1 cellular context compared by ENCODE assay signal in the genomic region with DNA sequence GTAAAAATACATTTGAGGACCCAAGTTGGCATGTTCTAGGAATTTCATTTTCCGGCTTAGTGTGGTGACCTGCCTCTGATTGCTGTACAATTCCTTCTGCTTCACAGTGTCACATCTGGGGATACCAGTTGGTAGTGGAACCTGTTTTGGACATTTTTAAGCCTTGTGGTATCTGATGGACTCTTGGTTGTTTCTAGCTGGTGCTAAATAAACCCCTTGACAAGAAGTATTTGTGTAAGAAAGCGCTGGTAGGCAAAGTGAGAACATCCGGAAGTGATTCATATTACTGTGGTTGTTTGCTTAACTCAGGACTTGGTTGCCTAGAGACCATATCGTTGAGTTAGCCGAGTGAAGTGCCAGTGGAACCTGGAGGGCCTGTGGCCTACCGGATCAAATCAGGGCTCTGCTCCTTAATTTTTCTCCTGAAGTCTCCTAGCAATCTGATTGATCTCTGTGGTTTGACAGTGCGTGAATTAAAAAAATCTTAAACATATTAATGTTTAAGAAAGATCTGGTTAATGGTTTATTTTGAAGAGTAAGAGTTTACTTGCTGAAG.
TF ChIP-seq lines count a peak whose summit lies in the region.

No MANE protein-coding gene starts in this region.

TF ChIP-seq in K562, 482 proteins besides CTCF, POLR2A, EP300 and RAD21 (continued from another document and continues in another):
- TF ChIP-seq, protein P1, sequence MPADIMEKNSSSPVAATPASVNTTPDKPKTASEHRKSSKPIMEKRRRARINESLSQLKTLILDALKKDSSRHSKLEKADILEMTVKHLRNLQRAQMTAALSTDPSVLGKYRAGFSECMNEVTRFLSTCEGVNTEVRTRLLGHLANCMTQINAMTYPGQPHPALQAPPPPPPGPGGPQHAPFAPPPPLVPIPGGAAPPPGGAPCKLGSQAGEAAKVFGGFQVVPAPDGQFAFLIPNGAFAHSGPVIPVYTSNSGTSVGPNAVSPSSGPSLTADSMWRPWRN (IDR thresholded peaks at IDR 0.05; ENCODE audit: low read depth): no peak
- TF ChIP-seq NFATC3 (IDR thresholded peaks at IDR 0.05) (no peak), ELF2 (CRISPR knock-in tag; IDR thresholded peaks at IDR 0.05) (no peak), ZNF3 (CRISPR knock-in tag; IDR thresholded peaks at IDR 0.05) (no peak), ZNF165 (CRISPR knock-in tag; IDR thresholded peaks at IDR 0.05; ENCODE audit: borderline replicate concordance) (no peak), FOXA3 (CRISPR knock-in tag; conservative IDR thresholded peaks at IDR 0.05 in 1 of 2, IDR thresholded peaks at IDR 0.05 in 1 of 2) (peak; percentile 80 to 86), RHOXF2B (CRISPR knock-in tag; conservative IDR thresholded peaks at IDR 0.05) (no peak), ILF3 (IDR thresholded peaks at IDR 0.05; ENCODE audit: borderline replicate concordance) (no peak), OTX1 (CRISPR knock-in tag; IDR thresholded peaks at IDR 0.05) (no peak), SMARCE1 (IDR thresholded peaks at IDR 0.05) (peak; percentile 85), ZFP30 (CRISPR knock-in tag; IDR thresholded peaks at IDR 0.05; ENCODE audit: borderline replicate concordance) (no peak), CHD2 (IDR thresholded peaks at IDR 0.05; ENCODE audit: low read depth, low read length) (no peak), GTF2E2 (tag; IDR thresholded peaks at IDR 0.05) (peak; percentile 69; the same call in 1 of the 2 replicates), NR4A1 (CRISPR knock-in tag; IDR thresholded peaks at IDR 0.05) (no peak), NR4A1 (tag; IDR thresholded peaks at IDR 0.05) (no peak), ZNF23 (CRISPR knock-in tag; IDR thresholded peaks at IDR 0.05) (no peak), FOXJ3 (CRISPR knock-in tag; IDR thresholded peaks at IDR 0.05) (peak; percentile 92), XRCC3 (IDR thresholded peaks at IDR 0.05) (no peak), TSC22D4 (tag; IDR thresholded peaks at IDR 0.05) (no peak), BACH1 (tag; IDR thresholded peaks at IDR 0.05) (no peak), ZFX (CRISPR knock-in tag; IDR thresholded peaks at IDR 0.05) (peak; percentile 87), ZNF347 (CRISPR knock-in tag; IDR thresholded peaks at IDR 0.05; ENCODE audit: low read depth) (no peak), ZBTB17 (CRISPR knock-in tag; IDR thresholded peaks at IDR 0.05) (no peak), NR2C2 (CRISPR knock-in tag; IDR thresholded peaks at IDR 0.05) (no peak), NR2C2 (tag; IDR thresholded peaks at IDR 0.05) (peak; percentile 79), TCF3 (CRISPR knock-in tag; IDR thresholded peaks at IDR 0.05) (0 out of 2 replicates have a peak, but pooled peaks have one; percentile 6), SP1 (CRISPR knock-in tag; IDR thresholded peaks at IDR 0.05) (no peak), GABPA (tag; conservative IDR thresholded peaks at IDR 0.05; ENCODE audit: low read depth) (peak; percentile 74), ETV1 (tag; conservative IDR thresholded peaks at IDR 0.05; ENCODE audit: low read depth) (peak; percentile 98), FIP1L1 (IDR thresholded peaks at IDR 0.05; ENCODE audit: low read depth, low read length, poor library complexity, severe bottlenecking) (no peak), PCBP1 (IDR thresholded peaks at IDR 0.05; ENCODE audit: low read depth, low read length, poor library complexity, severe bottlenecking) (no peak), POLR3A (IDR thresholded peaks at IDR 0.05; ENCODE audit: borderline replicate concordance, extremely low read depth, insufficient read depth, insufficient read length) (no peak), HSF4 (CRISPR knock-in tag; IDR thresholded peaks at IDR 0.05; ENCODE audit: borderline replicate concordance) (no peak), COPS2 (conservative IDR thresholded peaks at IDR 0.05) (no peak), TCF7L2 (IDR thresholded peaks at IDR 0.05; ENCODE audit: low read depth, low read length) (no peak), TCFL5 (CRISPR knock-in tag; conservative IDR thresholded peaks at IDR 0.05) (no peak), RCOR1 (IDR thresholded peaks at IDR 0.05; ENCODE audit: borderline replicate concordance in 1 of 2, low read depth in 2 of 2, low read length in 2 of 2) (peak in 1 of 2 experiments; percentile 77; a peak in 1 of 4 replicates), NFE2 (IDR thresholded peaks at IDR 0.05; ENCODE audit: low read depth) (no peak), NR1H2 (CRISPR knock-in tag; IDR thresholded peaks at IDR 0.05) (no peak)
- TF ChIP-seq, protein P2, sequence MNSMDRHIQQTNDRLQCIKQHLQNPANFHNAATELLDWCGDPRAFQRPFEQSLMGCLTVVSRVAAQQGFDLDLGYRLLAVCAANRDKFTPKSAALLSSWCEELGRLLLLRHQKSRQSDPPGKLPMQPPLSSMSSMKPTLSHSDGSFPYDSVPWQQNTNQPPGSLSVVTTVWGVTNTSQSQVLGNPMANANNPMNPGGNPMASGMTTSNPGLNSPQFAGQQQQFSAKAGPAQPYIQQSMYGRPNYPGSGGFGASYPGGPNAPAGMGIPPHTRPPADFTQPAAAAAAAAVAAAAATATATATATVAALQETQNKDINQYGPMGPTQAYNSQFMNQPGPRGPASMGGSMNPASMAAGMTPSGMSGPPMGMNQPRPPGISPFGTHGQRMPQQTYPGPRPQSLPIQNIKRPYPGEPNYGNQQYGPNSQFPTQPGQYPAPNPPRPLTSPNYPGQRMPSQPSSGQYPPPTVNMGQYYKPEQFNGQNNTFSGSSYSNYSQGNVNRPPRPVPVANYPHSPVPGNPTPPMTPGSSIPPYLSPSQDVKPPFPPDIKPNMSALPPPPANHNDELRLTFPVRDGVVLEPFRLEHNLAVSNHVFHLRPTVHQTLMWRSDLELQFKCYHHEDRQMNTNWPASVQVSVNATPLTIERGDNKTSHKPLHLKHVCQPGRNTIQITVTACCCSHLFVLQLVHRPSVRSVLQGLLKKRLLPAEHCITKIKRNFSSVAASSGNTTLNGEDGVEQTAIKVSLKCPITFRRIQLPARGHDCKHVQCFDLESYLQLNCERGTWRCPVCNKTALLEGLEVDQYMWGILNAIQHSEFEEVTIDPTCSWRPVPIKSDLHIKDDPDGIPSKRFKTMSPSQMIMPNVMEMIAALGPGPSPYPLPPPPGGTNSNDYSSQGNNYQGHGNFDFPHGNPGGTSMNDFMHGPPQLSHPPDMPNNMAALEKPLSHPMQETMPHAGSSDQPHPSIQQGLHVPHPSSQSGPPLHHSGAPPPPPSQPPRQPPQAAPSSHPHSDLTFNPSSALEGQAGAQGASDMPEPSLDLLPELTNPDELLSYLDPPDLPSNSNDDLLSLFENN (IDR thresholded peaks at IDR 0.05; ENCODE audit: low read depth in 2 of 2, low read length in 2 of 2): 0 out of 4 replicates have a peak, but pooled peaks of 1 of the 2 experiments have one; percentile 15
- TF ChIP-seq, protein P3, sequence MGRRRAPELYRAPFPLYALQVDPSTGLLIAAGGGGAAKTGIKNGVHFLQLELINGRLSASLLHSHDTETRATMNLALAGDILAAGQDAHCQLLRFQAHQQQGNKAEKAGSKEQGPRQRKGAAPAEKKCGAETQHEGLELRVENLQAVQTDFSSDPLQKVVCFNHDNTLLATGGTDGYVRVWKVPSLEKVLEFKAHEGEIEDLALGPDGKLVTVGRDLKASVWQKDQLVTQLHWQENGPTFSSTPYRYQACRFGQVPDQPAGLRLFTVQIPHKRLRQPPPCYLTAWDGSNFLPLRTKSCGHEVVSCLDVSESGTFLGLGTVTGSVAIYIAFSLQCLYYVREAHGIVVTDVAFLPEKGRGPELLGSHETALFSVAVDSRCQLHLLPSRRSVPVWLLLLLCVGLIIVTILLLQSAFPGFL (CRISPR knock-in tag; IDR thresholded peaks at IDR 0.05): no peak
- TF ChIP-seq, protein P4, sequence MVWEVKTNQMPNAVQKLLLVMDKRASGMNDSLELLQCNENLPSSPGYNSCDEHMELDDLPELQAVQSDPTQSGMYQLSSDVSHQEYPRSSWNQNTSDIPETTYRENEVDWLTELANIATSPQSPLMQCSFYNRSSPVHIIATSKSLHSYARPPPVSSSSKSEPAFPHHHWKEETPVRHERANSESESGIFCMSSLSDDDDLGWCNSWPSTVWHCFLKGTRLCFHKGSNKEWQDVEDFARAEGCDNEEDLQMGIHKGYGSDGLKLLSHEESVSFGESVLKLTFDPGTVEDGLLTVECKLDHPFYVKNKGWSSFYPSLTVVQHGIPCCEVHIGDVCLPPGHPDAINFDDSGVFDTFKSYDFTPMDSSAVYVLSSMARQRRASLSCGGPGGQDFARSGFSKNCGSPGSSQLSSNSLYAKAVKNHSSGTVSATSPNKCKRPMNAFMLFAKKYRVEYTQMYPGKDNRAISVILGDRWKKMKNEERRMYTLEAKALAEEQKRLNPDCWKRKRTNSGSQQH (CRISPR knock-in tag; IDR thresholded peaks at IDR 0.05): no peak
- TF ChIP-seq, protein P5, sequence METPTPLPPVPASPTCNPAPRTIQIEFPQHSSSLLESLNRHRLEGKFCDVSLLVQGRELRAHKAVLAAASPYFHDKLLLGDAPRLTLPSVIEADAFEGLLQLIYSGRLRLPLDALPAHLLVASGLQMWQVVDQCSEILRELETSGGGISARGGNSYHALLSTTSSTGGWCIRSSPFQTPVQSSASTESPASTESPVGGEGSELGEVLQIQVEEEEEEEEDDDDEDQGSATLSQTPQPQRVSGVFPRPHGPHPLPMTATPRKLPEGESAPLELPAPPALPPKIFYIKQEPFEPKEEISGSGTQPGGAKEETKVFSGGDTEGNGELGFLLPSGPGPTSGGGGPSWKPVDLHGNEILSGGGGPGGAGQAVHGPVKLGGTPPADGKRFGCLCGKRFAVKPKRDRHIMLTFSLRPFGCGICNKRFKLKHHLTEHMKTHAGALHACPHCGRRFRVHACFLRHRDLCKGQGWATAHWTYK (CRISPR knock-in tag; IDR thresholded peaks at IDR 0.05): no peak
- TF ChIP-seq, protein P6, sequence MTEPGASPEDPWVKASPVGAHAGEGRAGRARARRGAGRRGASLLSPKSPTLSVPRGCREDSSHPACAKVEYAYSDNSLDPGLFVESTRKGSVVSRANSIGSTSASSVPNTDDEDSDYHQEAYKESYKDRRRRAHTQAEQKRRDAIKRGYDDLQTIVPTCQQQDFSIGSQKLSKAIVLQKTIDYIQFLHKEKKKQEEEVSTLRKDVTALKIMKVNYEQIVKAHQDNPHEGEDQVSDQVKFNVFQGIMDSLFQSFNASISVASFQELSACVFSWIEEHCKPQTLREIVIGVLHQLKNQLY (CRISPR knock-in tag; conservative IDR thresholded peaks at IDR 0.05): no peak
- TF ChIP-seq, protein P7, sequence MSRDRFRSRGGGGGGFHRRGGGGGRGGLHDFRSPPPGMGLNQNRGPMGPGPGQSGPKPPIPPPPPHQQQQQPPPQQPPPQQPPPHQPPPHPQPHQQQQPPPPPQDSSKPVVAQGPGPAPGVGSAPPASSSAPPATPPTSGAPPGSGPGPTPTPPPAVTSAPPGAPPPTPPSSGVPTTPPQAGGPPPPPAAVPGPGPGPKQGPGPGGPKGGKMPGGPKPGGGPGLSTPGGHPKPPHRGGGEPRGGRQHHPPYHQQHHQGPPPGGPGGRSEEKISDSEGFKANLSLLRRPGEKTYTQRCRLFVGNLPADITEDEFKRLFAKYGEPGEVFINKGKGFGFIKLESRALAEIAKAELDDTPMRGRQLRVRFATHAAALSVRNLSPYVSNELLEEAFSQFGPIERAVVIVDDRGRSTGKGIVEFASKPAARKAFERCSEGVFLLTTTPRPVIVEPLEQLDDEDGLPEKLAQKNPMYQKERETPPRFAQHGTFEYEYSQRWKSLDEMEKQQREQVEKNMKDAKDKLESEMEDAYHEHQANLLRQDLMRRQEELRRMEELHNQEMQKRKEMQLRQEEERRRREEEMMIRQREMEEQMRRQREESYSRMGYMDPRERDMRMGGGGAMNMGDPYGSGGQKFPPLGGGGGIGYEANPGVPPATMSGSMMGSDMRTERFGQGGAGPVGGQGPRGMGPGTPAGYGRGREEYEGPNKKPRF (IDR thresholded peaks at IDR 0.05; ENCODE audit: low read depth, low read length): no peak
- TF ChIP-seq, protein P8, sequence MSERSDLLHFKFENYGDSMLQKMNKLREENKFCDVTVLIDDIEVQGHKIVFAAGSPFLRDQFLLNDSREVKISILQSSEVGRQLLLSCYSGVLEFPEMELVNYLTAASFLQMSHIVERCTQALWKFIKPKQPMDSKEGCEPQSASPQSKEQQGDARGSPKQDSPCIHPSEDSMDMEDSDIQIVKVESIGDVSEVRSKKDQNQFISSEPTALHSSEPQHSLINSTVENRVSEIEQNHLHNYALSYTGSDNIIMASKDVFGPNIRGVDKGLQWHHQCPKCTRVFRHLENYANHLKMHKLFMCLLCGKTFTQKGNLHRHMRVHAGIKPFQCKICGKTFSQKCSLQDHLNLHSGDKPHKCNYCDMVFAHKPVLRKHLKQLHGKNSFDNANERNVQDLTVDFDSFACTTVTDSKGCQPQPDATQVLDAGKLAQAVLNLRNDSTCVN (CRISPR knock-in tag; IDR thresholded peaks at IDR 0.05): no peak
- TF ChIP-seq, protein P9, sequence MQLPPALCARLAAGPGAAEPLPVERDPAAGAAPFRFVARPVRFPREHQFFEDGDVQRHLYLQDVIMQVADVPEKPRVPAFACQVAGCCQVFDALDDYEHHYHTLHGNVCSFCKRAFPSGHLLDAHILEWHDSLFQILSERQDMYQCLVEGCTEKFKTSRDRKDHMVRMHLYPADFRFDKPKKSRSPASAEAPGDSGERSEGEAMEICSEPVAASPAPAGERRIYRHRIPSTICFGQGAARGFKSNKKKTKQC (CRISPR knock-in tag; IDR thresholded peaks at IDR 0.05): no peak
- TF ChIP-seq, protein P10, sequence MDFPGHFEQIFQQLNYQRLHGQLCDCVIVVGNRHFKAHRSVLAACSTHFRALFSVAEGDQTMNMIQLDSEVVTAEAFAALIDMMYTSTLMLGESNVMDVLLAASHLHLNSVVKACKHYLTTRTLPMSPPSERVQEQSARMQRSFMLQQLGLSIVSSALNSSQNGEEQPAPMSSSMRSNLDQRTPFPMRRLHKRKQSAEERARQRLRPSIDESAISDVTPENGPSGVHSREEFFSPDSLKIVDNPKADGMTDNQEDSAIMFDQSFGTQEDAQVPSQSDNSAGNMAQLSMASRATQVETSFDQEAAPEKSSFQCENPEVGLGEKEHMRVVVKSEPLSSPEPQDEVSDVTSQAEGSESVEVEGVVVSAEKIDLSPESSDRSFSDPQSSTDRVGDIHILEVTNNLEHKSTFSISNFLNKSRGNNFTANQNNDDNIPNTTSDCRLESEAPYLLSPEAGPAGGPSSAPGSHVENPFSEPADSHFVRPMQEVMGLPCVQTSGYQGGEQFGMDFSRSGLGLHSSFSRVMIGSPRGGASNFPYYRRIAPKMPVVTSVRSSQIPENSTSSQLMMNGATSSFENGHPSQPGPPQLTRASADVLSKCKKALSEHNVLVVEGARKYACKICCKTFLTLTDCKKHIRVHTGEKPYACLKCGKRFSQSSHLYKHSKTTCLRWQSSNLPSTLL (IDR thresholded peaks at IDR 0.05): no peak
- TF ChIP-seq, protein P11, sequence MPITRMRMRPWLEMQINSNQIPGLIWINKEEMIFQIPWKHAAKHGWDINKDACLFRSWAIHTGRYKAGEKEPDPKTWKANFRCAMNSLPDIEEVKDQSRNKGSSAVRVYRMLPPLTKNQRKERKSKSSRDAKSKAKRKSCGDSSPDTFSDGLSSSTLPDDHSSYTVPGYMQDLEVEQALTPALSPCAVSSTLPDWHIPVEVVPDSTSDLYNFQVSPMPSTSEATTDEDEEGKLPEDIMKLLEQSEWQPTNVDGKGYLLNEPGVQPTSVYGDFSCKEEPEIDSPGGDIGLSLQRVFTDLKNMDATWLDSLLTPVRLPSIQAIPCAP (CRISPR knock-in tag; IDR thresholded peaks at IDR 0.05; ENCODE audit: borderline replicate concordance): no peak
